In the genomic region with DNA sequence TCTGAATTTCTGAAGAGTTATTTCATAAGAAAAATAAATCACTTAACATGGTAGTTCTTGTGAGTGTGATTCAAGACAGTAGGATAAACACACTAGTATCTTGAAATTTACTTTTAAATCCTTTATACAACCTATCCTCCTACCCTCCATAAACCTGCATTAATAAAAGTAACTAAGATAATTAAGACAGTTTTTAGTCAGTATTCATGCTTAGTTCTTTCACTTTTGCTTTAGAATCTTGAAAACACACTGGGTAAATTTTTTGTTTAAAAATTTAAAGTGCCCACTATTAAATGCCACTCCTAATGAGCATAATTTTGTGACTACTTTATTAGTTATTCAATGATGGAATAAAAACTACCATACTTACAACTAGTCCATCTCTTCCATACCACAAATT, we compare ENCODE assay signal across 1 cellular context.
TF ChIP-seq lines count a peak whose summit lies in the region.

No MANE protein-coding gene starts in this region.

TF ChIP-seq in SK-N-SH, 30 proteins besides CTCF, POLR2A, EP300 and RAD21 (continued from another document):
- TF ChIP-seq, protein P1, sequence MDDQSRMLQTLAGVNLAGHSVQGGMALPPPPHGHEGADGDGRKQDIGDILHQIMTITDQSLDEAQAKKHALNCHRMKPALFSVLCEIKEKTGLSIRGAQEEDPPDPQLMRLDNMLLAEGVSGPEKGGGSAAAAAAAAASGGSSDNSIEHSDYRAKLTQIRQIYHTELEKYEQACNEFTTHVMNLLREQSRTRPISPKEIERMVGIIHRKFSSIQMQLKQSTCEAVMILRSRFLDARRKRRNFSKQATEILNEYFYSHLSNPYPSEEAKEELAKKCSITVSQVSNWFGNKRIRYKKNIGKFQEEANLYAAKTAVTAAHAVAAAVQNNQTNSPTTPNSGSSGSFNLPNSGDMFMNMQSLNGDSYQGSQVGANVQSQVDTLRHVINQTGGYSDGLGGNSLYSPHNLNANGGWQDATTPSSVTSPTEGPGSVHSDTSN (IDR thresholded peaks at IDR 0.05), result no peak
- no peak for TF ChIP-seq RXRA (IDR thresholded peaks at IDR 0.05; ENCODE audit: borderline replicate concordance, low read depth)
